Comparison of ENCODE assay signal across 8 cellular contexts in genomic region chr20:9838378-9839295, GRCh38. TPM values are rescaled to one million over a fixed set of nuclear protein-coding genes. Genes with fewer than 3 reads are reported as not detected.
A peak's percentile ranks its signal among the peaks of the same experiment; 100 is the strongest.
DNase-seq lines count a peak whose midpoint lies in the region; ATAC-seq and TF ChIP-seq lines count a peak whose summit lies in the region.

Gene PAK5 (minus strand): TSS chr20:9839076. CDS start chr20:9644328, 194,748 bp downstream.

- H3K9ac ChIP-seq in H9 (ENCODE audit: extremely low read depth, insufficient read length, low read length) (no peak within 1 kb of the TSS), mesenchymal stem cell (ENCODE audit: low read length) (no peak within 1 kb of the TSS)

- H3K4me1 Mint-ChIP-seq in H9 = peaks cover 12 to 16% of the 10 kb centered on the region in 2 experiments
- no peaks in the 10 kb centered on the region for H3K4me1 Mint-ChIP-seq in CD14-positive monocyte

- no peak within 1 kb of the TSS for H3K18ac ChIP-seq in H9 (ENCODE audit: insufficient read length, low read depth, low read length)
- no peak within 1 kb of the TSS for H3K18ac ChIP-seq in mesenchymal stem cell (ENCODE audit: low read depth in 1 of 2, low read length in 2 of 2)

- no peaks in the 10 kb centered on the region for H4K20me1 ChIP-seq in H9 (ENCODE audit: control insufficient read depth, insufficient read depth, insufficient read length)

- H4K8ac ChIP-seq in H9 (replicated peaks; ENCODE audit: insufficient read length, low read depth, low read length) = no peak within 1 kb of the TSS
- H4K8ac ChIP-seq in mesenchymal stem cell (ENCODE audit: low read length) = no peak within 1 kb of the TSS

- H4K91ac ChIP-seq in H9 (ENCODE audit: insufficient read length, low read depth, low read length) (no peak within 1 kb of the TSS), mesenchymal stem cell (ENCODE audit: low read length) (no peak within 1 kb of the TSS)

- TF ChIP-seq CTCF in H9 (conservative IDR thresholded peaks at IDR 0.05) (no peak), CD14-positive monocyte (IDR thresholded peaks at IDR 0.05) (no peak)

- H3K4me1 ChIP-seq in H9 (ENCODE audit: insufficient read depth, low read length) = 0 out of 2 replicates have a peak, but pooled peaks cover 2% of the 10 kb centered on the region
- H3K4me1 ChIP-seq in mesenchymal stem cell (ENCODE audit: control insufficient read depth, insufficient read depth, low read depth, low read length) = peaks cover 11% of the 10 kb centered on the region

- H2BK20ac ChIP-seq in H9 (ENCODE audit: low read depth, low read length, poor library complexity, severe bottlenecking) = no peak within 1 kb of the TSS

- no peak within 1 kb of the TSS for H3K27ac ChIP-seq in H9 (ENCODE audit: insufficient read length, low read depth, low read length)
- no peak within 1 kb of the TSS for H3K27ac ChIP-seq in mesenchymal stem cell (ENCODE audit: low read length, poor library complexity, severe bottlenecking)

- peak; percentile 97 for DNase-seq in H9
- DNase-seq in NCI-H446 treated with DMSO at 0.1 percent for 48 hours (lab: John Stamatoyannopoulos, UW) = peak; percentile 95
- peak; percentile 97 for DNase-seq in ecto neural progenitor cell (ENCODE audit: low spot score)
- DNase-seq in mesenchymal stem cell = peak; percentile 6
- DNase-seq in CD14-positive monocyte (ENCODE audit: low spot score) = no peak
- DNase-seq in NAMALWA (ENCODE audit: low spot score) = no peak
- no peak for DNase-seq in T-helper 2 cell

- ATAC-seq in HG02870 (IDR thresholded peaks at IDR 0.05; ENCODE audit: unreplicated experiment) = no peak

- H3K4me2 ChIP-seq in H9 (ENCODE audit: insufficient read depth, insufficient read length, low read length) (peak within 1 kb of the TSS; percentile 75), mesenchymal stem cell (ENCODE audit: low read length, poor library complexity, severe bottlenecking) (peak within 1 kb of the TSS; percentile 80)

- H3K9me3 ChIP-seq in H9 (ENCODE audit: control insufficient read depth, low read depth, low read length) (no peaks in the 10 kb centered on the region), mesenchymal stem cell (ENCODE audit: control insufficient read depth, low read length) (peaks cover 11% of the 10 kb centered on the region)

- no peaks in the 10 kb centered on the region for H3K79me1 ChIP-seq in H9 (ENCODE audit: insufficient read depth, low read depth, low read length, poor library complexity, severe bottlenecking)
- H3K79me1 ChIP-seq in mesenchymal stem cell (replicated peaks; ENCODE audit: low read length, poor library complexity, severe bottlenecking) = no peaks in the 10 kb centered on the region

- peak within 1 kb of the TSS; percentile 61 to 85 for H3K4me3 Mint-ChIP-seq in H9
- H3K4me3 Mint-ChIP-seq in CD14-positive monocyte = peak within 1 kb of the TSS in 1 of 2 donors; percentile 73

- H3K36me3 ChIP-seq in mesenchymal stem cell (ENCODE audit: control insufficient read depth in 1 of 2, insufficient read depth in 2 of 2, low read depth in 1 of 2, low read length in 2 of 2) = no peaks in the 10 kb centered on the region

- H3T11ph ChIP-seq in H9 (ENCODE audit: low read length) = no peak within 1 kb of the TSS

- H3K23ac ChIP-seq in H9 (ENCODE audit: insufficient read length, low read depth, low read length) = no peak within 1 kb of the TSS
- no peak within 1 kb of the TSS for H3K23ac ChIP-seq in mesenchymal stem cell (ENCODE audit: low read length in 2 of 2)

- no peak within 1 kb of the TSS for H2BK15ac ChIP-seq in H9 (ENCODE audit: low read depth, low read length)
- H2BK15ac ChIP-seq in mesenchymal stem cell (ENCODE audit: low read depth, poor library complexity, severe bottlenecking) = no peak within 1 kb of the TSS

- H3K56ac ChIP-seq in H9 (ENCODE audit: insufficient read length, low read depth, low read length) = no peak within 1 kb of the TSS

- WGBS in H9 (ENCODE audit: extremely low coverage, insufficient read length, low lambda C conversion rate) = no CpG with 5 or more reads among the region's 57 CpGs
- WGBS in mesenchymal stem cell = 2% methylated on average over 43 of the region's 57 CpGs

- peak within 1 kb of the TSS in 1 of 3 experiments; percentile 64; a peak in 1 of 7 replicates for H3K27ac Mint-ChIP-seq in H9
- H3K27ac Mint-ChIP-seq in CD14-positive monocyte = no peak within 1 kb of the TSS

- H3K23me2 ChIP-seq in H9 (ENCODE audit: insufficient read length, low read depth, low read length, poor library complexity, severe bottlenecking) = peaks cover 10% of the 10 kb centered on the region

- H2AFZ ChIP-seq in H9 (ENCODE audit: low read length) (peak within 1 kb of the TSS; percentile 17), mesenchymal stem cell (ENCODE audit: low read depth, low read length) (no peak within 1 kb of the TSS)

- H2BK120ac ChIP-seq in H9 (ENCODE audit: low read depth, low read length, poor library complexity, severe bottlenecking) (no peak within 1 kb of the TSS), mesenchymal stem cell (ENCODE audit: low read depth, low read length) (no peak within 1 kb of the TSS)

- peaks cover 10% of the 10 kb centered on the region; the same call in 1 of the 2 replicates for H3K27me3 ChIP-seq in H9 (ENCODE audit: insufficient read depth, low read length)
- peaks cover 24 to 38% of the 10 kb centered on the region in 2 experiments for H3K27me3 ChIP-seq in mesenchymal stem cell (ENCODE audit: control insufficient read depth in 1 of 2, insufficient read depth in 1 of 2, low read length in 2 of 2)

- H3K27me3 Mint-ChIP-seq in H9 (ENCODE audit: low read depth) (peaks cover 37% of the 10 kb centered on the region), CD14-positive monocyte (ENCODE audit: low read depth in 3 of 3) (peaks cover 15 to 33% (median 32%) of the 10 kb centered on the region in 3 donors)

- H3K79me2 ChIP-seq in H9 (ENCODE audit: insufficient read depth, low read length) = no peaks in the 10 kb centered on the region

- H3K36me3 Mint-ChIP-seq in H9 (ENCODE audit: insufficient read depth in 1 of 3, low read depth in 3 of 3) = no peaks in the 10 kb centered on the region
- peaks cover 0 to 2% of the 10 kb centered on the region in 2 donors for H3K36me3 Mint-ChIP-seq in CD14-positive monocyte

- H3K4me3 ChIP-seq in mesenchymal stem cell (ENCODE audit: insufficient read depth in 1 of 2, low read depth in 1 of 2, low read length in 2 of 2) = peak within 1 kb of the TSS in 1 of 2 experiments; percentile 15

- intact Hi-C loops in CD14-positive monocyte (cut with micrococcal nuclease) = no loop called here

- no peak within 1 kb of the TSS for H4K5ac ChIP-seq in H9 (ENCODE audit: insufficient read length, low read depth, low read length)

- H2AK5ac ChIP-seq in H9 (ENCODE audit: insufficient read length, low read length) (no peak within 1 kb of the TSS), mesenchymal stem cell (ENCODE audit: low read length, severe bottlenecking) (no peak within 1 kb of the TSS)

- no peak within 1 kb of the TSS for H2BK12ac ChIP-seq in H9 (ENCODE audit: insufficient read length, low read depth, low read length)
- H2BK12ac ChIP-seq in mesenchymal stem cell (ENCODE audit: low read length in 2 of 2) = no peak within 1 kb of the TSS

- no peak within 1 kb of the TSS for H3K14ac ChIP-seq in H9 (ENCODE audit: insufficient read depth, low read length)
- no peak within 1 kb of the TSS for H3K14ac ChIP-seq in mesenchymal stem cell (ENCODE audit: low read length in 2 of 2)

- no peak within 1 kb of the TSS for H2BK5ac ChIP-seq in H9 (ENCODE audit: insufficient read length, low read length)
- H2BK5ac ChIP-seq in mesenchymal stem cell (ENCODE audit: low read depth, low read length, poor library complexity, severe bottlenecking) = no peak within 1 kb of the TSS

- no peak within 1 kb of the TSS for H3K4ac ChIP-seq in H9 (ENCODE audit: low read depth, low read length)
- H3K4ac ChIP-seq in mesenchymal stem cell (ENCODE audit: low read depth in 1 of 2, low read length in 2 of 2) = no peak within 1 kb of the TSS

- H3K9me3 Mint-ChIP-seq in H9 = peaks cover 0 to 3% of the 10 kb centered on the region in 2 experiments; a peak in 1 of 5 replicates
- peaks cover 0 to 10% (median 7%) of the 10 kb centered on the region in 7 donors for H3K9me3 Mint-ChIP-seq in CD14-positive monocyte

RNA-seq across cellular contexts. Expression of gene PAK5, which starts in this region (rescaled TPM):
- 0.20 and 0.37 TPM in 2 replicates for total RNA-seq in H9 (2021)
- polyA plus RNA-seq in mesenchymal stem cell (2013, experiment 1 of 2) = not detected
- polyA plus RNA-seq in mesenchymal stem cell (2013, experiment 2 of 2) = not detected
- polyA plus RNA-seq in CD14-positive monocyte = not detected

Comparison
In these comparisons a context has a peak if more than half of its experiments do, and no peak if none do; other contexts are left out.
1. Peak in DNase-seq and H3K4me2 ChIP-seq in H9; RNA of the gene not detected or under 1 TPM.
2. DNase-seq: peak in NCI-H446 treated with DMSO at 0.1 percent for 48 hours (single experiment), ecto neural progenitor cell (single experiment) and mesenchymal stem cell (single experiment); none in CD14-positive monocyte (single experiment), NAMALWA (single experiment) and T-helper 2 cell (0 of 5).